ENCODE assay signal across 1 cellular context in genomic region chr16:266258-267164, GRCh38.
TF ChIP-seq lines count a peak whose summit lies in the region.

No MANE protein-coding gene starts in this region.

TF ChIP-seq in GM12878, 131 proteins besides CTCF, POLR2A, EP300 and RAD21:
- TF ChIP-seq CBX5 (IDR thresholded peaks at IDR 0.05; ENCODE audit: low read depth) (no peak), MEF2A (IDR thresholded peaks at IDR 0.05; ENCODE audit: insufficient read depth, low read depth, low read length) (no peak), PBX3 (IDR thresholded peaks at IDR 0.05; ENCODE audit: insufficient replicate concordance, low read depth, low read length) (no peak), ATF3 (IDR thresholded peaks at IDR 0.05; ENCODE audit: borderline replicate concordance, extremely low read depth, low read depth, low read length) (no peak), IKZF2 (IDR thresholded peaks at IDR 0.05) (no peak), CBFB (IDR thresholded peaks at IDR 0.05; ENCODE audit: low read depth) (no peak), ZBTB40 (IDR thresholded peaks at IDR 0.05; ENCODE audit: borderline replicate concordance) (no peak), ZBTB33 (IDR thresholded peaks at IDR 0.05) (no peak), SREBF2 (IDR thresholded peaks at IDR 0.05; ENCODE audit: low read length) (no peak), TCF3 (IDR thresholded peaks at IDR 0.05; ENCODE audit: borderline replicate concordance, insufficient read depth, low read depth, low read length) (no peak)
